21 cellular contexts compared by ENCODE assay signal in the genomic region with DNA sequence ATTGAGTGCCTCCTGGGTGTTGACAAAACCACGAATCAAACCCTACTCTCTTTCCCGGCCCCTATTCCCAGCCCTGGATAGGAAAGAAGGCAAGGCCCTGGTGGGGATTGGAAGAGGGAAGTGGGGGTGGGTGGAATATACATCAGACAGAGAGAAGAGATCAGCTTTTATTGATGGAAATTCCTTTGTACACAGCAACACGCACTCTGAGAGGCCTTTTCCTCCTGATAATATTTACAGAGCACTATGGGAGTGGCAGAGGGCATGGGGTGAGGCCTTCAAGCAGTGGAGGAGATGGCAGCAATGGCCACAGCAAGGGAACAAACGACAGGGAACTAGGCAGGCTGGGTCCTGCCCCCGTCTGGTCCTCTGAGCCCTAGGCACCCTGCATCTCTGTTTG. TPM values are rescaled to one million over a fixed set of nuclear protein-coding genes. Genes with fewer than 3 reads are reported as not detected.
A peak's percentile ranks its signal among the peaks of the same experiment; 100 is the strongest.
DNase-seq lines count a peak whose midpoint lies in the region; ATAC-seq, FAIRE-seq and TF ChIP-seq lines count a peak whose summit lies in the region.
"Had no signal": no experiment of that assay in that cellular context is flagged by ENCODE, and none has a peak within 500 bp of the region (broad histone marks: within the 10 kb centered on the region; RNA-seq: fewer than 3 reads in every experiment).

No MANE protein-coding gene starts in this region.

- no peak overlapping the region for H3K23ac ChIP-seq in H9 (ENCODE audit: insufficient read length, low read depth, low read length)

- peak; percentile 90 for ATAC-seq in left colon
- no peak for ATAC-seq in HG03469 (IDR thresholded peaks at IDR 0.05; ENCODE audit: unreplicated experiment)
- ATAC-seq: gastrocnemius medialis; SK-N-SH treated with all-trans-retinoic acid at 6 μM for 48 hours; stimulated activated naive CD8-positive, alpha-beta T cell treated with anti-CD3 and anti-CD28 coated beads, Interleukin-15, amount 100 ng/mL, for 72 hours had no signal

- no peaks in the 10 kb centered on the region for H3K79me1 ChIP-seq in H9 (ENCODE audit: insufficient read depth, low read depth, low read length, poor library complexity, severe bottlenecking)

- H3K36me3 ChIP-seq in small intestine (ENCODE audit: control insufficient read depth in 2 of 2, insufficient read depth in 2 of 2, low read length in 2 of 2), result no peaks in the 10 kb centered on the region
- H3K36me3 ChIP-seq: ascending aorta, gastrocnemius medialis had no signal

- no peak overlapping the region for H4K8ac ChIP-seq in H9 (replicated peaks; ENCODE audit: insufficient read length, low read depth, low read length)

- H3K14ac ChIP-seq in H9 (ENCODE audit: insufficient read depth, low read length), result no peak overlapping the region; the same call in 1 of the 2 replicates

- H3K36me3 Mint-ChIP-seq in CD14-positive monocyte (peaks cover 2 to 4% of the 10 kb centered on the region in 2 donors), H9 (ENCODE audit: insufficient read depth in 1 of 3, low read depth in 3 of 3) (peaks cover 10 to 13% (median 12%) of the 10 kb centered on the region in 3 experiments; a peak in 5 of 7 replicates)

- 45 to 51% (median 46%) methylated on average over 5 of the region's 5 CpGs for WGBS in small intestine, 3 donors
- WGBS in H9 (ENCODE audit: extremely low coverage, insufficient read length, low lambda C conversion rate), result no CpG with 5 or more reads among the region's 5 CpGs

- intact Hi-C loops in CD14-positive monocyte (cut with micrococcal nuclease) (no loop called here), left colon (cut with DNase I, micrococcal nuclease) (no loop called here)

- H2BK5ac ChIP-seq in H9 (ENCODE audit: insufficient read length, low read length), result no peak overlapping the region

- no peak for FAIRE-seq in small intestine (lab: Jason Lieb, UNC)
- FAIRE-seq: H1, TTC549 had no signal

- H3K23me2 ChIP-seq in H9 (ENCODE audit: insufficient read length, low read depth, low read length, poor library complexity, severe bottlenecking), result no peaks in the 10 kb centered on the region

- H3K27me3 ChIP-seq in small intestine (ENCODE audit: control insufficient read depth in 2 of 2, insufficient read depth in 2 of 2, low read length in 2 of 2), result no peaks in the 10 kb centered on the region
- no peaks in the 10 kb centered on the region for H3K27me3 ChIP-seq in H9 (ENCODE audit: insufficient read depth, low read length)
- H3K27me3 ChIP-seq: ascending aorta had no signal

- no peak overlapping the region for H3K4me2 ChIP-seq in H9 (ENCODE audit: insufficient read depth, insufficient read length, low read length)

- no peak overlapping the region for H3K4me3 ChIP-seq in small intestine (ENCODE audit: low read depth in 1 of 2, low read length in 2 of 2)
- H3K4me3 ChIP-seq: ascending aorta, coronary artery, gastrocnemius medialis had no signal

- H2BK20ac ChIP-seq in H9 (ENCODE audit: low read depth, low read length, poor library complexity, severe bottlenecking), result no peak overlapping the region

- no peak overlapping the region for H4K91ac ChIP-seq in H9 (ENCODE audit: insufficient read length, low read depth, low read length)

- no peak overlapping the region for H2BK12ac ChIP-seq in H9 (ENCODE audit: insufficient read length, low read depth, low read length)

- DNase-seq in CD14-positive monocyte (ENCODE audit: low spot score) (no peak), left colon (peak; percentile 37 to 39), small intestine (peak; percentile 35), SHP77 treated with DMSO at 0.1 percent for 48 hours (lab: John Stamatoyannopoulos, UW) (no peak), H9 (no peak)
- DNase-seq in stimulated activated CD4-positive, alpha-beta T cell treated with anti-CD3 and anti-CD28 coated beads, Interleukin-4, amount 100 ng/mL, for 1 hour, result no peak
- DNase-seq: activated CD4-positive, alpha-beta T cell treated with anti-CD3 and anti-CD28 coated beads, Interleukin-2, amount 50 U/mL, for 1 hour; activated naive CD4-positive, alpha-beta T cell; Calu3; gastrocnemius medialis; Karpas-422; NCI-H1105 treated with DMSO at 0.1 percent for 48 hours; NCI-H69; stimulated activated naive CD8-positive, alpha-beta T cell treated with anti-CD3 and anti-CD28 coated beads, Interleukin-15, amount 100 ng/mL, for 72 hours had no signal

- no peaks in the 10 kb centered on the region for H3K79me2 ChIP-seq in H9 (ENCODE audit: insufficient read depth, low read length)

- H3K27ac Mint-ChIP-seq in CD14-positive monocyte (peak overlapping the region; percentile 82 to 94 (median 84)), H9 (no peak overlapping the region)
- H3K27ac Mint-ChIP-seq: stimulated activated naive CD8-positive, alpha-beta T cell treated with anti-CD3 and anti-CD28 coated beads, Interleukin-15, amount 100 ng/mL, for 72 hours had no signal

- no peaks in the 10 kb centered on the region for H4K20me1 ChIP-seq in H9 (ENCODE audit: control insufficient read depth, insufficient read depth, insufficient read length)

- H3K9me3 ChIP-seq in small intestine (ENCODE audit: control insufficient read depth, low read depth), result no peaks in the 10 kb centered on the region
- peaks cover 50% of the 10 kb centered on the region for H3K9me3 ChIP-seq in H9 (ENCODE audit: control insufficient read depth, low read depth, low read length)
- H3K9me3 ChIP-seq: ascending aorta, gastrocnemius medialis had no signal

- no peak overlapping the region for H3K18ac ChIP-seq in H9 (ENCODE audit: insufficient read length, low read depth, low read length)

- H2BK15ac ChIP-seq in H9 (ENCODE audit: low read depth, low read length), result no peak overlapping the region

- no peak overlapping the region for H3K56ac ChIP-seq in H9 (ENCODE audit: insufficient read length, low read depth, low read length)

- H3K9me3 Mint-ChIP-seq in CD14-positive monocyte, result peaks cover 0 to 3% (median 0%) of the 10 kb centered on the region in 7 donors
- peaks cover 47 to 49% of the 10 kb centered on the region in 2 experiments for H3K9me3 Mint-ChIP-seq in H9
- H3K9me3 Mint-ChIP-seq: stimulated activated naive CD8-positive, alpha-beta T cell treated with anti-CD3 and anti-CD28 coated beads, Interleukin-15, amount 100 ng/mL, for 72 hours had no signal

- no peak overlapping the region for H4K5ac ChIP-seq in H9 (ENCODE audit: insufficient read length, low read depth, low read length)

- no peak overlapping the region for H2BK120ac ChIP-seq in H9 (ENCODE audit: low read depth, low read length, poor library complexity, severe bottlenecking)

- no peak overlapping the region for H3K4ac ChIP-seq in H9 (ENCODE audit: low read depth, low read length)

- no peak overlapping the region for H3K9ac ChIP-seq in H9 (ENCODE audit: extremely low read depth, insufficient read length, low read length)

- no peak overlapping the region for H2AFZ ChIP-seq in H9 (ENCODE audit: low read length)

- H3T11ph ChIP-seq in H9 (ENCODE audit: low read length), result no peak overlapping the region

- peaks cover 62% of the 10 kb centered on the region for H3K4me1 Mint-ChIP-seq in CD14-positive monocyte
- peaks cover 2 to 4% of the 10 kb centered on the region in 2 experiments; a peak in 2 of 4 replicates for H3K4me1 Mint-ChIP-seq in H9

- peak overlapping the region in 1 of 2 donors; percentile 57 for H3K4me3 Mint-ChIP-seq in CD14-positive monocyte
- no peak overlapping the region for H3K4me3 Mint-ChIP-seq in H9
- H3K4me3 Mint-ChIP-seq: stimulated activated naive CD8-positive, alpha-beta T cell treated with anti-CD3 and anti-CD28 coated beads, Interleukin-15, amount 100 ng/mL, for 72 hours had no signal

- TF ChIP-seq CTCF in CD14-positive monocyte (IDR thresholded peaks at IDR 0.05) (no peak), H9 (conservative IDR thresholded peaks at IDR 0.05) (no peak)

- H3K27me3 Mint-ChIP-seq in CD14-positive monocyte (ENCODE audit: low read depth in 3 of 3), result peaks cover 0 to 34% (median 5%) of the 10 kb centered on the region in 3 donors
- no peaks in the 10 kb centered on the region for H3K27me3 Mint-ChIP-seq in H9 (ENCODE audit: low read depth)

- no peak overlapping the region for H2AK5ac ChIP-seq in H9 (ENCODE audit: insufficient read length, low read length)

- H3K4me1 ChIP-seq in small intestine (ENCODE audit: control insufficient read depth in 2 of 2, insufficient read depth in 1 of 2, low read depth in 1 of 2, low read length in 1 of 2), result no peaks in the 10 kb centered on the region
- H3K4me1 ChIP-seq in H9 (ENCODE audit: insufficient read depth, low read length), result no peaks in the 10 kb centered on the region
- H3K4me1 ChIP-seq: ascending aorta, gastrocnemius medialis had no signal

- H3K27ac ChIP-seq in angular gyrus (ENCODE audit: low read depth, low read length) (peak overlapping the region; percentile 55), small intestine (ENCODE audit: low read depth in 1 of 2, low read length in 1 of 2) (no peak overlapping the region), H9 (ENCODE audit: insufficient read length, low read depth, low read length) (no peak overlapping the region)
- H3K27ac ChIP-seq: ascending aorta, gastrocnemius medialis had no signal

RNA-seq across cellular contexts. Expression of gene IQSEC2, which starts 15.2 kb away (rescaled TPM):
- polyA plus RNA-seq in CD14-positive monocyte (1 to 10 TPM; 6.5 to 6.9 TPM), small intestine (10 to 100 TPM; 14.9 to 44.5 (median 32.7) TPM)
- total RNA-seq in left colon (10 to 100 TPM; 32.1 to 32.9 TPM), H9 (2021) (7.0 and 8.4 TPM in 2 replicates)

RNA-seq across cellular contexts. Expression of gene KDM5C, which starts 41.2 kb away (rescaled TPM):
- 10 to 100 TPM; 13.3 to 16.7 TPM for polyA plus RNA-seq in CD14-positive monocyte
- total RNA-seq in left colon, result 100 to 1,000 TPM; 105 to 110 TPM
- polyA plus RNA-seq in small intestine, result 10 to 100 TPM; 22.6 to 27.2 (median 25.7) TPM
- 98.7 and 105 TPM in 2 replicates for total RNA-seq in H9 (2021)

Comparison
In these comparisons a context has a peak if more than half of its experiments do, and no peak if none do; other contexts are left out.
1. DNase-seq: peak in left colon (2 of 2) and small intestine (single experiment); none in CD14-positive monocyte (single experiment), stimulated activated CD4-positive, alpha-beta T cell treated with anti-CD3 and anti-CD28 coated beads, Interleukin-4, amount 100 ng/mL, for 1 hour (single experiment), SHP77 treated with DMSO at 0.1 percent for 48 hours (single experiment) and H9 (single experiment).
2. H3K27ac Mint-ChIP-seq: peak in CD14-positive monocyte (7 of 7); none in H9 (0 of 3).